In genomic region chr10:50604049-50604640, GRCh38 we compare ENCODE assay signal across 8 cellular contexts. TPM values are rescaled to one million over a fixed set of nuclear protein-coding genes. Genes with fewer than 3 reads are reported as not detected.
DNase-seq lines count a peak whose midpoint lies in the region; ATAC-seq, FAIRE-seq and TF ChIP-seq lines count a peak whose summit lies in the region.

No MANE protein-coding gene starts in this region.

- H3K27me3 Mint-ChIP-seq in GM23338 (ENCODE audit: insufficient read depth, low read depth, poor library complexity), result peaks cover 3% of the 10 kb centered on the region

- H4K20me1 ChIP-seq in GM23338 (replicated peaks; ENCODE audit: insufficient read depth) (peaks cover 7% of the 10 kb centered on the region; the same call in 1 of the 2 replicates), mammary epithelial cell (ENCODE audit: insufficient read depth, low read length) (no peaks in the 10 kb centered on the region)

- FAIRE-seq in GM12891 (lab: Jason Lieb, UNC), result peak; percentile 66
- no peak for FAIRE-seq in pancreas (lab: Jason Lieb, UNC)

- H3K27ac Mint-ChIP-seq in GM23338, result peak overlapping the region; percentile 47; the same call in 1 of the 2 replicates

- whole genome bisulfite sequencing in mammary epithelial cell (ENCODE audit: low coverage, missing lambda C conversion rate), result 70% methylated on average over 8 of the region's 8 CpGs
- 5 to 10% methylated on average over 8 of the region's 8 CpGs for WGBS in pancreas, 2 donors

- dilution Hi-C loops in mammary epithelial cell (cut with HindIII; ENCODE audit: low sequenced_read_pairs), result no loop called here

- H3K9me3 ChIP-seq in mammary epithelial cell (replicated peaks; ENCODE audit: insufficient read depth, low read length), result no peaks in the 10 kb centered on the region
- H3K9me3 ChIP-seq in pancreas, result no peaks in the 10 kb centered on the region

- H3K9me2 ChIP-seq in GM23338 (ENCODE audit: insufficient read depth), result no peaks in the 10 kb centered on the region

- in situ Hi-C loops in mammary epithelial cell (cut with MboI; ENCODE audit: low sequenced_read_pairs in 2 of 2) (no loop called here), ACHN (cut with HindIII; ENCODE audit: low pct_ligation_motif_present, low pct_unique_long_range_greater_than_20kb, low sequenced_read_pairs) (no loop called here)

- CTCF ChIA-PET in mammary epithelial cell (lab: Charles Lee; ENCODE audit: low non-redundant PET), result interaction anchor here (0.7 kb wide), 1 partner anchor 16 kb away, joined by 3 read pairs; no protein-coding TSS in a partner anchor

- no peak overlapping the region for H2AFZ ChIP-seq in GM23338
- H2AFZ ChIP-seq in mammary epithelial cell (ENCODE audit: low read depth, low read length), result no peak overlapping the region

- H3K4me2 ChIP-seq in GM23338, result no peak overlapping the region
- peak overlapping the region; percentile 69 for H3K4me2 ChIP-seq in mammary epithelial cell (ENCODE audit: insufficient read depth, low read depth, low read length)

- H3K27me3 ChIP-seq in GM23338 (ENCODE audit: insufficient read depth) (no peaks in the 10 kb centered on the region), mammary epithelial cell (ENCODE audit: insufficient read depth, low read length) (no peaks in the 10 kb centered on the region), pancreas (no peaks in the 10 kb centered on the region)

- no peak for TF ChIP-seq POLR2A in GM12891 (IDR thresholded peaks at IDR 0.05; ENCODE audit: low read depth, low read length)

- peaks cover 40% of the 10 kb centered on the region for H3K4me1 Mint-ChIP-seq in GM23338

- H3K4me1 ChIP-seq in GM23338 (ENCODE audit: insufficient read depth) (peaks cover 27% of the 10 kb centered on the region), mammary epithelial cell (ENCODE audit: insufficient read depth, low read length) (peaks cover 59% of the 10 kb centered on the region), pancreas (peaks cover 50 to 75% (median 65%) of the 10 kb centered on the region in 3 donors)

- BruUV-seq in mammary epithelial cell (replicated peaks; lab: Mats Ljungman, UMichigan), result no TSS peak

- no peak overlapping the region for H3K9ac ChIP-seq in mammary epithelial cell (ENCODE audit: insufficient read depth, low read length)

- H3K36me3 ChIP-seq in GM23338 (ENCODE audit: insufficient read depth), result no peaks in the 10 kb centered on the region
- no peaks in the 10 kb centered on the region for H3K36me3 ChIP-seq in mammary epithelial cell (ENCODE audit: insufficient read depth, low read length)
- no peaks in the 10 kb centered on the region for H3K36me3 ChIP-seq in pancreas

- TF ChIP-seq CTCF in GM23338 (conservative IDR thresholded peaks at IDR 0.05; ENCODE audit: low read depth in 2 of 2) (no peak), mammary epithelial cell (conservative IDR thresholded peaks at IDR 0.05 in 1 of 2, IDR thresholded peaks at IDR 0.05 in 1 of 2; ENCODE audit: extremely low read depth in 1 of 2, insufficient read depth in 1 of 2, low read depth in 1 of 2, low read length in 2 of 2) (no peak), pancreas (IDR thresholded peaks at IDR 0.05) (no peak)

- H3F3A ChIP-seq in GM23338 (replicated peaks; ENCODE audit: low read depth), result no peaks in the 10 kb centered on the region

- no peak; the same call in 2 of the 3 replicates for ATAC-seq in GM23338
- peak; percentile 19 to 41 (median 32) for ATAC-seq in pancreas

- intact Hi-C loops in mammary epithelial cell (cut with micrococcal nuclease), result no loop called here
- intact Hi-C loops in pancreas (cut with DNase I), result no loop called here

- H3K4me3 Mint-ChIP-seq in GM23338, result no peak overlapping the region

- H3K4me3 ChIP-seq in GM23338 (no peak overlapping the region), mammary epithelial cell (replicated peaks in 1 of 3; ENCODE audit: insufficient read depth in 1 of 3, low read depth in 2 of 3, low read length in 3 of 3) (no peak overlapping the region), pancreas (no peak overlapping the region)

- no peak overlapping the region for H3K27ac ChIP-seq in GM23338 (ENCODE audit: low read depth)
- no peak overlapping the region for H3K27ac ChIP-seq in mammary epithelial cell (ENCODE audit: insufficient read depth, low read depth, low read length)
- H3K27ac ChIP-seq in pancreas, result peak overlapping the region in 3 of 4 donors; percentile 31 to 75 (median 70)

- H3K79me2 ChIP-seq in GM23338 (replicated peaks; ENCODE audit: insufficient read depth) (peaks cover 98% of the 10 kb centered on the region), mammary epithelial cell (ENCODE audit: insufficient read depth, low read length) (peaks cover 36% of the 10 kb centered on the region)

- H3K9me3 Mint-ChIP-seq in GM23338, result no peaks in the 10 kb centered on the region

- DNase-seq in GM12891 (ENCODE audit: insufficient read length, low spot score) (peak; percentile 13), GM23338 (ENCODE audit: low spot score) (no peak), NCI-H1694 (lab: John Stamatoyannopoulos, UW) (peak; percentile 46), mammary epithelial cell (no peak), pancreas (no peak), mesenteric fat pad (ENCODE audit: low spot score) (no peak), ACHN (no peak)
- no peak for DNase-seq in stimulated activated CD4-positive, alpha-beta T cell treated with anti-CD3 and anti-CD28 coated beads, Interleukin-4, amount 100 ng/mL, for 4 hours

- no peaks in the 10 kb centered on the region for H3K36me3 Mint-ChIP-seq in GM23338 (ENCODE audit: low read depth)

TF ChIP-seq in GM12891, 5 proteins besides CTCF, POLR2A, EP300 and RAD21:
- TF ChIP-seq TAF1 (IDR thresholded peaks at IDR 0.05; ENCODE audit: low read depth, low read length) (no peak), SPI1 (IDR thresholded peaks at IDR 0.05; ENCODE audit: low read depth, low read length) (peak; percentile 77), POU2F2 (IDR thresholded peaks at IDR 0.05; ENCODE audit: low read depth, low read length) (peak; percentile 25; the same call in 1 of the 2 replicates)
TF ChIP-seq in GM12891: peak in this region for 2.

TF ChIP-seq in GM23338, 12 proteins besides CTCF, POLR2A, EP300 and RAD21 (continues in another document):
- TF ChIP-seq, protein P1, sequence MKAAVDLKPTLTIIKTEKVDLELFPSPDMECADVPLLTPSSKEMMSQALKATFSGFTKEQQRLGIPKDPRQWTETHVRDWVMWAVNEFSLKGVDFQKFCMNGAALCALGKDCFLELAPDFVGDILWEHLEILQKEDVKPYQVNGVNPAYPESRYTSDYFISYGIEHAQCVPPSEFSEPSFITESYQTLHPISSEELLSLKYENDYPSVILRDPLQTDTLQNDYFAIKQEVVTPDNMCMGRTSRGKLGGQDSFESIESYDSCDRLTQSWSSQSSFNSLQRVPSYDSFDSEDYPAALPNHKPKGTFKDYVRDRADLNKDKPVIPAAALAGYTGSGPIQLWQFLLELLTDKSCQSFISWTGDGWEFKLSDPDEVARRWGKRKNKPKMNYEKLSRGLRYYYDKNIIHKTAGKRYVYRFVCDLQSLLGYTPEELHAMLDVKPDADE (IDR thresholded peaks at IDR 0.05), result no peak
- TF ChIP-seq JUNB (IDR thresholded peaks at IDR 0.05; ENCODE audit: unreplicated experiment) (no peak), POLR2AphosphoS5 (IDR thresholded peaks at IDR 0.05; ENCODE audit: low read depth) (no peak), STAT1 (IDR thresholded peaks at IDR 0.05; ENCODE audit: unreplicated experiment) (no peak), EZH2 (IDR thresholded peaks at IDR 0.05; ENCODE audit: low read depth, unreplicated experiment) (no peak)

RNA-seq across cellular contexts. Expression of gene SGMS1, which starts 19.6 kb away (rescaled TPM):
- 3.8 TPM for polyA plus RNA-seq in GM12891 (2012; ENCODE audit: low read depth, missing spikeins)
- total RNA-seq in GM23338 (2014; rRNA removed; shearing (Covaris generic)), result 33.6 and 34.7 TPM in 2 replicates
- polyA plus RNA-seq in GM23338 (2016; fragmentation: Nextera tagmentation; extraction: Ambion mirVana) (12.6 and 15.0 TPM in 2 replicates), mammary epithelial cell (12.6 TPM), pancreas (1 to 10 TPM; 4.8 to 7.4 TPM)
- total RNA-seq in mammary epithelial cell (10 to 100 TPM; 24.9 to 37.3 TPM), pancreas (10 to 100 TPM; 10.9 to 21.6 (median 14.4) TPM), mesenteric fat pad (37.2 TPM)
- 16.0 TPM for polyA minus RNA-seq in mammary epithelial cell

Comparison
In these comparisons a context has a peak if more than half of its experiments do, and no peak if none do; other contexts are left out.
1. DNase-seq: peak in GM12891 (single experiment) and NCI-H1694 (single experiment); none in GM23338 (single experiment), mammary epithelial cell (single experiment), pancreas (0 of 6), stimulated activated CD4-positive, alpha-beta T cell treated with anti-CD3 and anti-CD28 coated beads, Interleukin-4, amount 100 ng/mL, for 4 hours (0 of 2), mesenteric fat pad (single experiment) and ACHN (single experiment).
2. H3K27ac ChIP-seq: peak in pancreas (3 of 4); none in GM23338 (single experiment) and mammary epithelial cell (single experiment).